In genomic region chr4:76252271-76252653, GRCh38 we compare ENCODE assay signal across 10 cellular contexts. TPM values are rescaled to one million over a fixed set of nuclear protein-coding genes. Genes with fewer than 3 reads are reported as not detected.
DNase-seq lines count a peak whose midpoint lies in the region; ATAC-seq and TF ChIP-seq lines count a peak whose summit lies in the region.
"Had no signal": no experiment of that assay in that cellular context is flagged by ENCODE, and none has a peak within 500 bp of the region (broad histone marks: within the 10 kb centered on the region; RNA-seq: fewer than 3 reads in every experiment).

No MANE protein-coding gene starts in this region.

- H3K36me3 Mint-ChIP-seq in progenitor cell of endocrine pancreas (ENCODE audit: insufficient read depth): no peaks in the 10 kb centered on the region

- no peaks in the 10 kb centered on the region for H3K27me3 Mint-ChIP-seq in progenitor cell of endocrine pancreas

- TSS peak; percentile 67 for BruUV-seq in Panc1 (replicated peaks; lab: Mats Ljungman, UMichigan)

- peak overlapping the region; percentile 73 for H3K4me3 Mint-ChIP-seq in progenitor cell of endocrine pancreas (ENCODE audit: low read depth)

- in situ Hi-C loops in Panc1 (cut with HindIII; ENCODE audit: low pct_unique_long_range_greater_than_20kb, low sequenced_read_pairs): no loop called here

- POLR2A ChIA-PET in Panc1 (lab: Charles Lee): no interaction called here

- CTCF ChIA-PET in Panc1 (lab: Charles Lee): no interaction called here

- H3K9me3 Mint-ChIP-seq in progenitor cell of endocrine pancreas (ENCODE audit: low read depth): no peaks in the 10 kb centered on the region
- H3K9me3 Mint-ChIP-seq: CD4-positive, alpha-beta T cell had no signal

- H3K36me3 ChIP-seq in BE2C: no peaks in the 10 kb centered on the region
- H3K36me3 ChIP-seq in Panc1 (ENCODE audit: control insufficient read depth, insufficient read depth, low read length): no peaks in the 10 kb centered on the region

- H3K4me3 ChIP-seq in BE2C (ENCODE audit: low read depth, low read length): peak overlapping the region; percentile 66
- peak overlapping the region in 1 of 2 experiments; percentile 60; a peak in 3 of 4 replicates for H3K4me3 ChIP-seq in Panc1 (ENCODE audit: low read depth in 2 of 2, low read length in 2 of 2)
- H3K4me3 ChIP-seq in right cardiac atrium (ENCODE audit: low read length): peak overlapping the region; percentile 57

- DNase-seq in BE2C (no peak), Panc1 (ENCODE audit: low read depth, low spot score) (no peak), right cardiac atrium (no peak), progenitor cell of endocrine pancreas (ENCODE audit: low spot score, unreplicated experiment) (no peak), left lobe of liver (ENCODE audit: low spot score) (no peak), GDM1 (lab: John Stamatoyannopoulos, UW) (no peak)
- DNase-seq: KG1 had no signal

- H3K27me3 ChIP-seq in BE2C: peaks cover 22% of the 10 kb centered on the region
- peaks cover 14% of the 10 kb centered on the region for H3K27me3 ChIP-seq in Panc1 (ENCODE audit: control insufficient read depth, insufficient read depth, low read length)
- H3K27me3 ChIP-seq in right cardiac atrium (ENCODE audit: control insufficient read depth, insufficient read depth): no peaks in the 10 kb centered on the region

- H3K4me1 ChIP-seq in BE2C (no peaks in the 10 kb centered on the region), Panc1 (ENCODE audit: control insufficient read depth, insufficient read depth, low read length) (no peaks in the 10 kb centered on the region; the same call in 1 of the 2 replicates), right cardiac atrium (ENCODE audit: control insufficient read depth, insufficient read depth, low read length) (no peaks in the 10 kb centered on the region)

- H3K9me3 ChIP-seq in BE2C: no peaks in the 10 kb centered on the region
- no peaks in the 10 kb centered on the region for H3K9me3 ChIP-seq in Panc1 (ENCODE audit: control insufficient read depth, insufficient read depth, low read depth, low read length)
- no peaks in the 10 kb centered on the region for H3K9me3 ChIP-seq in right cardiac atrium (ENCODE audit: control insufficient read depth, low read length)

- 75% methylated on average over 8 of the region's 8 CpGs for WGBS in right cardiac atrium

- peaks cover 9% of the 10 kb centered on the region for H3K4me1 Mint-ChIP-seq in progenitor cell of endocrine pancreas (ENCODE audit: low read depth)

- no peak overlapping the region for H3K27ac Mint-ChIP-seq in progenitor cell of endocrine pancreas
- H3K27ac Mint-ChIP-seq: CD4-positive, alpha-beta T cell had no signal

- intact Hi-C loops in Panc1 (cut with micrococcal nuclease; ENCODE audit: unreplicated experiment) (no loop called here), right cardiac atrium (cut with DNase I) (loop anchor here in 1 of 4 donors (5.0 kb wide), 1 partner anchor 65 kb away; no protein-coding TSS in a partner anchor)

- H3K27ac ChIP-seq in Panc1 (ENCODE audit: low read length) (no peak overlapping the region), right cardiac atrium (ENCODE audit: low read length) (no peak overlapping the region)

- no peak for TF ChIP-seq CTCF in BE2C (IDR thresholded peaks at IDR 0.05; ENCODE audit: low read depth, low read length)
- TF ChIP-seq CTCF in Panc1 (IDR thresholded peaks at IDR 0.05): no peak
- TF ChIP-seq CTCF in progenitor cell of endocrine pancreas (IDR thresholded peaks at IDR 0.05; ENCODE audit: unreplicated experiment): no peak

- ATAC-seq in Panc1: no peak
- no peak for ATAC-seq in right cardiac atrium
- no peak for ATAC-seq in left lobe of liver
- no peak for ATAC-seq in HG03159 (IDR thresholded peaks at IDR 0.05; ENCODE audit: unreplicated experiment)
- no peak for ATAC-seq in HG02571 (IDR thresholded peaks at IDR 0.05; ENCODE audit: unreplicated experiment)

RNA-seq across cellular contexts. Expression of gene FAM47E, which starts 0.7 kb away (rescaled TPM):
- polyA plus RNA-seq in BE2C (2012; ENCODE audit: insufficient read depth, insufficient read length, low read depth): 0.88 TPM
- total RNA-seq in Panc1 (2021; ENCODE audit: unreplicated experiment) (0.72 TPM), right cardiac atrium (1 to 10 TPM; 2.6 to 3.3 (median 2.9) TPM), progenitor cell of endocrine pancreas (3.4 and 4.0 TPM in 2 replicates), left lobe of liver (3.3 TPM)
- polyA plus RNA-seq in Panc1 (2012; ENCODE audit: insufficient read length): 0.51 TPM
- polyA plus RNA-seq in right cardiac atrium: 4.5 TPM

RNA-seq across cellular contexts. Expression of gene SCARB2, which starts 38.6 kb away (rescaled TPM):
- polyA plus RNA-seq in BE2C (2012; ENCODE audit: insufficient read depth, insufficient read length, low read depth): 113 TPM
- 59.4 TPM for total RNA-seq in Panc1 (2021; ENCODE audit: unreplicated experiment)
- 34.8 TPM for polyA plus RNA-seq in Panc1 (2012; ENCODE audit: insufficient read length)
- total RNA-seq in right cardiac atrium: 100 to 1,000 TPM; 102 to 139 (median 105) TPM
- 78.2 TPM for polyA plus RNA-seq in right cardiac atrium
- 92.2 and 98.3 TPM in 2 replicates for total RNA-seq in progenitor cell of endocrine pancreas
- 104 TPM for total RNA-seq in left lobe of liver

RNA-seq across cellular contexts. Expression of gene STBD1, which starts 54.3 kb away (rescaled TPM):
- 0.80 TPM for polyA plus RNA-seq in BE2C (2012; ENCODE audit: insufficient read depth, insufficient read length, low read depth)
- 4.9 TPM for total RNA-seq in Panc1 (2021; ENCODE audit: unreplicated experiment)
- 5.5 TPM for polyA plus RNA-seq in Panc1 (2012; ENCODE audit: insufficient read length)
- 10 to 100 TPM; 28.5 to 42.6 (median 31.3) TPM for total RNA-seq in right cardiac atrium
- polyA plus RNA-seq in right cardiac atrium: 33.8 TPM
- 1.9 TPM in 2 replicates for total RNA-seq in progenitor cell of endocrine pancreas
- total RNA-seq in left lobe of liver: 18.3 TPM
